Comparison of ENCODE assay signal across 23 cellular contexts in the genomic region with DNA sequence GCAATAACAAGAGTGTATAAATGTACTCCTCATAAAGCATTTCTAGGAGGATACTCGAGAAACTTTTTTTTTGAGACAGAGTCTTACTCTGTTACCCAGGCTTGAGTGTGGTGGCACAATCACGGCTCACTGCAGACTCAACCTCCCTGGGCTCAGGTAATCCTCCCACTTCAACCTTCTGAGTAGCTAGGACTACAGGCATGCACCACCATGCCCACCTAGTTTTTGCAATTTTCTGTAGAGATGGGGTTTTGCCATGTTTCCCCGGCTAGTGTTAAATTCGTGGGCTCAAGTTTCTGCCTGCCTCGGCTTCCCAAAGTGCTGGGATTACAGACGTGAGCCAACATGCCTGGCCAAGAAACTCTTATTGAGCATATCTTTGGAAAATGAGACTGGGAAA.
"Had no signal": no experiment of that assay in that cellular context is flagged by ENCODE, and none has a peak within 500 bp of the region (broad histone marks: within the 10 kb centered on the region; RNA-seq: fewer than 3 reads in every experiment).

No MANE protein-coding gene starts in this region.

- H3K27ac Mint-ChIP-seq: endodermal cell; naive thymus-derived CD4-positive, alpha-beta T cell; stimulated activated naive B cell treated with anti-CD40 and anti-IgM and Interleukin-4, amounts not matched to agents 10 μg/mL and 1 μg/mL and 100 μg/mL, for 72 hours; stimulated activated naive CD8-positive, alpha-beta T cell treated with anti-CD3 and anti-CD28 coated beads, Interleukin-15, amount 100 ng/mL, for 72 hours had no signal

- H3K36me3 Mint-ChIP-seq: naive thymus-derived CD4-positive, alpha-beta T cell had no signal

- H3K9me3 ChIP-seq: gastroesophageal sphincter, left ventricle myocardium inferior, sigmoid colon, thoracic aorta, transverse colon had no signal

- H3K27me3 Mint-ChIP-seq: stimulated activated naive B cell treated with anti-CD40 and anti-IgM and Interleukin-4, amounts not matched to agents 10 μg/mL and 1 μg/mL and 100 μg/mL, for 72 hours; stimulated activated naive CD8-positive, alpha-beta T cell treated with anti-CD3 and anti-CD28 coated beads, Interleukin-15, amount 100 ng/mL, for 72 hours had no signal

- H3K27me3 ChIP-seq: gastroesophageal sphincter, sigmoid colon, transverse colon had no signal

- H3K4me3 Mint-ChIP-seq: endodermal cell; naive thymus-derived CD4-positive, alpha-beta T cell; neural crest cell; stimulated activated naive B cell treated with anti-CD40 and anti-IgM and Interleukin-4, amounts not matched to agents 10 μg/mL and 1 μg/mL and 100 μg/mL, for 72 hours; stimulated activated naive CD8-positive, alpha-beta T cell treated with anti-CD3 and anti-CD28 coated beads, Interleukin-15, amount 100 ng/mL, for 72 hours had no signal

- ATAC-seq: esophagus mucosa; gastroesophageal sphincter; left cardiac atrium; naive thymus-derived CD4-positive, alpha-beta T cell; stimulated activated naive B cell treated with anti-CD40 and anti-IgM and Interleukin-4, amounts not matched to agents 10 μg/mL and 1 μg/mL and 100 μg/mL, for 72 hours; stimulated activated naive CD8-positive, alpha-beta T cell treated with anti-CD3 and anti-CD28 coated beads, Interleukin-15, amount 100 ng/mL, for 72 hours had no signal

- H3K36me3 ChIP-seq: gastroesophageal sphincter, left ventricle myocardium inferior, sigmoid colon, thoracic aorta, transverse colon had no signal

- H3K4me1 Mint-ChIP-seq: naive thymus-derived CD4-positive, alpha-beta T cell; neural crest cell; stimulated activated naive B cell treated with anti-CD40 and anti-IgM and Interleukin-4, amounts not matched to agents 10 μg/mL and 1 μg/mL and 100 μg/mL, for 72 hours; stimulated activated naive CD8-positive, alpha-beta T cell treated with anti-CD3 and anti-CD28 coated beads, Interleukin-15, amount 100 ng/mL, for 72 hours had no signal

- H3K9me3 Mint-ChIP-seq: endodermal cell, neural crest cell had no signal

- FAIRE-seq: endothelial cell of umbilical vein had no signal

- H3K4me3 ChIP-seq: coronary artery, gastroesophageal sphincter, left ventricle myocardium inferior, lung, sigmoid colon, skin epidermis, thoracic aorta, transverse colon had no signal

- DNase-seq: effector CD4-positive, alpha-beta T cell; endodermal cell; glutamatergic neuron; islet precursor cell; left cardiac atrium; left ventricle myocardium inferior; naive thymus-derived CD4-positive, alpha-beta T cell; posterior cingulate gyrus; sigmoid colon; stimulated activated CD4-positive, alpha-beta T cell treated with anti-CD3 and anti-CD28 coated beads, Interleukin-2, amount 100 ng/mL, for 24 hours; stimulated activated CD4-positive, alpha-beta T cell treated with anti-CD3 and anti-CD28 coated beads, Interleukin-4, amount 100 ng/mL, for 4 hours; stimulated activated naive B cell treated with anti-CD40 and anti-IgM and Interleukin-4, amounts not matched to agents 10 μg/mL and 1 μg/mL and 100 μg/mL, for 72 hours; stimulated activated naive CD8-positive, alpha-beta T cell treated with anti-CD3 and anti-CD28 coated beads, Interleukin-15, amount 100 ng/mL, for 72 hours; substantia nigra; transverse colon had no signal
